Comparison of ENCODE assay signal across 21 cellular contexts in genomic region chr1:43449708-43450069, GRCh38. TPM values are rescaled to one million over a fixed set of nuclear protein-coding genes. Genes with fewer than 3 reads are reported as not detected.
DNase-seq lines count a peak whose midpoint lies in the region; ATAC-seq and TF ChIP-seq lines count a peak whose summit lies in the region.
"Had no signal": no experiment of that assay in that cellular context is flagged by ENCODE, and none has a peak within 500 bp of the region (broad histone marks: within the 10 kb centered on the region; RNA-seq: fewer than 3 reads in every experiment).

No MANE protein-coding gene starts in this region.

- ATAC-seq in activated CD8-positive, alpha-beta memory T cell treated with anti-CD3 and anti-CD28 coated beads, Interleukin-2, amount 10 ng/mL, durations not matched to agents 7 days and 5 days, result no peak
- ATAC-seq in GM18502 (IDR thresholded peaks at IDR 0.05; ENCODE audit: poor library complexity, unreplicated experiment) (no peak), WTC11 (no peak), GM21786 (IDR thresholded peaks at IDR 0.05; ENCODE audit: unreplicated experiment) (no peak)
- ATAC-seq: K562 had no signal

- peaks cover 11% of the 10 kb centered on the region for H3K4me1 Mint-ChIP-seq in activated CD8-positive, alpha-beta memory T cell treated with anti-CD3 and anti-CD28 coated beads, Interleukin-2, amount 10 ng/mL, durations not matched to agents 7 days and 5 days
- H3K4me1 Mint-ChIP-seq in Caco-2 (ENCODE audit: low read depth, unreplicated experiment), result peaks cover 21% of the 10 kb centered on the region
- H3K4me1 Mint-ChIP-seq in neural crest cell, result peaks cover 20% of the 10 kb centered on the region
- H3K4me1 Mint-ChIP-seq in WTC11, result peaks cover 20% of the 10 kb centered on the region

- no peak overlapping the region for H3K27ac Mint-ChIP-seq in activated CD8-positive, alpha-beta memory T cell treated with anti-CD3 and anti-CD28 coated beads, Interleukin-2, amount 10 ng/mL, durations not matched to agents 7 days and 5 days
- H3K27ac Mint-ChIP-seq in Caco-2 (ENCODE audit: unreplicated experiment) (peak overlapping the region; percentile 41), neural crest cell (ENCODE audit: unreplicated experiment) (no peak overlapping the region), WTC11 (no peak overlapping the region)

- POLR2A ChIA-PET in Caco-2 (lab: Charles Lee) (no interaction called here), WTC11 (lab: Charles Lee) (no interaction called here)

- CTCF ChIA-PET in activated CD8-positive, alpha-beta memory T cell treated with anti-CD3 and anti-CD28 coated beads, Interleukin-2, amount 10 ng/mL, durations not matched to agents 7 days and 5 days (lab: Charles Lee), result no interaction called here
- CTCF ChIA-PET in Caco-2 (lab: Charles Lee) (no interaction called here), WTC11 (lab: Charles Lee) (no interaction called here)

- no peak overlapping the region for H3K4me3 ChIP-seq in Caco-2 (ENCODE audit: low read depth, low read length)
- no peak overlapping the region for H3K4me3 ChIP-seq in adrenal gland
- H3K4me3 ChIP-seq: K562, MG63 had no signal

- H3K9me3 ChIP-seq in Caco-2, result no peaks in the 10 kb centered on the region
- H3K9me3 ChIP-seq in adrenal gland (replicated peaks in 1 of 3), result no peaks in the 10 kb centered on the region
- H3K9me3 ChIP-seq: MG63 had no signal

- H3K27ac ChIP-seq in adrenal gland, result no peak overlapping the region

- H3K4me1 ChIP-seq in Caco-2, result peaks cover 6% of the 10 kb centered on the region
- peaks cover 7 to 8% of the 10 kb centered on the region in 2 donors for H3K4me1 ChIP-seq in adrenal gland (replicated peaks in 1 of 2)

- H3K27me3 ChIP-seq in Caco-2 (replicated peaks; ENCODE audit: control insufficient read depth, insufficient read depth, low read length) (no peaks in the 10 kb centered on the region), adrenal gland (no peaks in the 10 kb centered on the region)
- H3K27me3 ChIP-seq: MG63 had no signal

- peaks cover 5% of the 10 kb centered on the region for H3K27me3 Mint-ChIP-seq in activated CD8-positive, alpha-beta memory T cell treated with anti-CD3 and anti-CD28 coated beads, Interleukin-2, amount 10 ng/mL, durations not matched to agents 7 days and 5 days
- no peaks in the 10 kb centered on the region for H3K27me3 Mint-ChIP-seq in Caco-2 (ENCODE audit: insufficient read depth, unreplicated experiment)
- H3K27me3 Mint-ChIP-seq in neural crest cell (ENCODE audit: low read depth), result no peaks in the 10 kb centered on the region
- H3K27me3 Mint-ChIP-seq in WTC11 (ENCODE audit: low read depth), result no peaks in the 10 kb centered on the region; the same call in 1 of the 2 replicates

- peak; percentile 36 for DNase-seq in activated CD8-positive, alpha-beta memory T cell treated with anti-CD3 and anti-CD28 coated beads, Interleukin-2, amount 10 ng/mL, durations not matched to agents 7 days and 5 days
- DNase-seq in activated CD8-positive, alpha-beta memory T cell treated with anti-CD3 and anti-CD28 coated beads, Interleukin-2, amount 50 U/mL, for 48 hours, result no peak
- DNase-seq in Caco-2 (no peak), adrenal gland (peak in 4 of 7 donors; percentile 13 to 52 (median 19)), neural crest cell (ENCODE audit: low read depth, low spot score) (no peak), WTC11 (ENCODE audit: low spot score) (no peak)
- DNase-seq: 8988T; AML-193; C1 segment of cervical spinal cord; CD8-positive, alpha-beta memory T cell; EL; GF-D8; MG63; NCI-H1048; NCI-H1417 treated with DMSO at 0.1 percent for 48 hours; NCI-H187; NCI-H446; SHP77 treated with DMSO at 0.1 percent for 48 hours had no signal

- peaks cover 21% of the 10 kb centered on the region for H3K36me3 Mint-ChIP-seq in activated CD8-positive, alpha-beta memory T cell treated with anti-CD3 and anti-CD28 coated beads, Interleukin-2, amount 10 ng/mL, durations not matched to agents 7 days and 5 days
- H3K36me3 Mint-ChIP-seq in Caco-2 (ENCODE audit: insufficient read depth, unreplicated experiment), result peaks cover 66% of the 10 kb centered on the region
- peaks cover 36% of the 10 kb centered on the region for H3K36me3 Mint-ChIP-seq in neural crest cell (ENCODE audit: low read depth)
- H3K36me3 Mint-ChIP-seq in WTC11, result peaks cover 57% of the 10 kb centered on the region

- H3K9me3 Mint-ChIP-seq in activated CD8-positive, alpha-beta memory T cell treated with anti-CD3 and anti-CD28 coated beads, Interleukin-2, amount 10 ng/mL, durations not matched to agents 7 days and 5 days (ENCODE audit: low read depth), result no peaks in the 10 kb centered on the region
- H3K9me3 Mint-ChIP-seq in Caco-2 (ENCODE audit: unreplicated experiment) (no peaks in the 10 kb centered on the region), neural crest cell (peaks cover 3% of the 10 kb centered on the region), WTC11 (no peaks in the 10 kb centered on the region)
- H3K9me3 Mint-ChIP-seq: CD8-positive, alpha-beta memory T cell had no signal

- BruUV-seq in Caco-2 (replicated peaks; lab: Mats Ljungman, UMichigan), result no TSS peak

- H3K36me3 ChIP-seq in Caco-2 (ENCODE audit: control insufficient read depth, insufficient read depth, low read length), result no peaks in the 10 kb centered on the region; the same call in 1 of the 2 replicates
- H3K36me3 ChIP-seq in adrenal gland (replicated peaks in 1 of 2), result peaks cover 0 to 60% of the 10 kb centered on the region in 2 donors

- WGBS in adrenal gland, 4 donors, result 75 to 83% (median 79%) methylated on average over 5 of the region's 5 CpGs

- no peak overlapping the region for H3K4me3 Mint-ChIP-seq in activated CD8-positive, alpha-beta memory T cell treated with anti-CD3 and anti-CD28 coated beads, Interleukin-2, amount 10 ng/mL, durations not matched to agents 7 days and 5 days
- H3K4me3 Mint-ChIP-seq in Caco-2 (ENCODE audit: unreplicated experiment), result no peak overlapping the region
- peak overlapping the region; percentile 51 for H3K4me3 Mint-ChIP-seq in neural crest cell
- H3K4me3 Mint-ChIP-seq in WTC11, result no peak overlapping the region

- intact Hi-C loops in Caco-2 (cut with micrococcal nuclease; ENCODE audit: unreplicated experiment), result loop anchor here (5.0 kb wide), 1 partner anchor 73 kb away; no protein-coding TSS in a partner anchor
- intact Hi-C loops in adrenal gland (cut with DNase I), result no loop called here

- TF ChIP-seq CTCF in Caco-2 (IDR thresholded peaks at IDR 0.05; ENCODE audit: insufficient read depth in 1 of 2, low read depth in 1 of 2, low read length in 1 of 2, severe bottlenecking in 1 of 2, unreplicated experiment in 1 of 2) (no peak), adrenal gland (IDR thresholded peaks at IDR 0.05) (no peak), neural crest cell (conservative IDR thresholded peaks at IDR 0.05) (no peak), WTC11 (IDR thresholded peaks at IDR 0.05) (no peak)

- TF ChIP-seq POLR2A in adrenal gland (IDR thresholded peaks at IDR 0.05), result no peak

TF ChIP-seq in WTC11, 78 proteins besides CTCF, POLR2A, EP300 and RAD21:
- no peak for TF ChIP-seq ATF2 (CRISPR knock-in tag; IDR thresholded peaks at IDR 0.05; ENCODE audit: borderline replicate concordance, low read depth)
- no peak for TF ChIP-seq ATF1 (CRISPR knock-in tag; IDR thresholded peaks at IDR 0.05)
- no peak for TF ChIP-seq ESRRA (CRISPR knock-in tag; IDR thresholded peaks at IDR 0.05; ENCODE audit: borderline replicate concordance)
- TF ChIP-seq CREB1 (CRISPR knock-in tag; IDR thresholded peaks at IDR 0.05), result no peak
- no peak for TF ChIP-seq SMAD4 (CRISPR knock-in tag; IDR thresholded peaks at IDR 0.05)
- no peak for TF ChIP-seq RELA (CRISPR knock-in tag; IDR thresholded peaks at IDR 0.05; ENCODE audit: borderline replicate concordance)

RNA-seq across cellular contexts. Expression of gene HYI, which starts 4.0 kb away (rescaled TPM):
- total RNA-seq in activated CD8-positive, alpha-beta memory T cell treated with anti-CD3 and anti-CD28 coated beads, Interleukin-2, amount 10 ng/mL, durations not matched to agents 7 days and 5 days, result 1 to 10 TPM; 7.1 to 8.0 TPM
- 34.5 and 35.4 TPM in 2 replicates for total RNA-seq in Caco-2 (2022)
- total RNA-seq in adrenal gland, result 10 to 100 TPM; 40.6 to 66.5 (median 51.9) TPM
- polyA plus RNA-seq in adrenal gland, result 100 to 1,000 TPM in 2 of 3 donors, 10 to 100 TPM in 1; 24.7 to 209 (median 138) TPM
- 42.9 and 46.6 TPM in 2 replicates for total RNA-seq in neural crest cell
- 23.2 to 24.5 TPM (median 24.2 TPM) in 3 replicates for total RNA-seq in WTC11 (2021)

RNA-seq across cellular contexts. Expression of gene SZT2, which starts 60.0 kb away (rescaled TPM):
- total RNA-seq in activated CD8-positive, alpha-beta memory T cell treated with anti-CD3 and anti-CD28 coated beads, Interleukin-2, amount 10 ng/mL, durations not matched to agents 7 days and 5 days, result 10 to 100 TPM; 52.2 to 60.2 TPM
- total RNA-seq in Caco-2 (2022) (29.0 and 31.6 TPM in 2 replicates), adrenal gland (10 to 100 TPM; 24.7 to 62.3 (median 40.8) TPM), neural crest cell (39.4 and 42.0 TPM in 2 replicates), WTC11 (2021) (20.2 to 28.4 TPM (median 21.5 TPM) in 3 replicates)
- polyA plus RNA-seq in adrenal gland, result 100 to 1,000 TPM in 1 of 3 donors, 10 to 100 TPM in 2; 12.2 to 106 (median 33.3) TPM

Comparison
In these comparisons a context has a peak if more than half of its experiments do, and no peak if none do; other contexts are left out.
1. DNase-seq: peak in activated CD8-positive, alpha-beta memory T cell treated with anti-CD3 and anti-CD28 coated beads, Interleukin-2, amount 10 ng/mL, durations not matched to agents 7 days and 5 days (single experiment) and adrenal gland (4 of 7); none in activated CD8-positive, alpha-beta memory T cell treated with anti-CD3 and anti-CD28 coated beads, Interleukin-2, amount 50 U/mL, for 48 hours (single experiment), Caco-2 (0 of 2), neural crest cell (single experiment) and WTC11 (single experiment).